17 cellular contexts compared by ENCODE assay signal in the genomic region with DNA sequence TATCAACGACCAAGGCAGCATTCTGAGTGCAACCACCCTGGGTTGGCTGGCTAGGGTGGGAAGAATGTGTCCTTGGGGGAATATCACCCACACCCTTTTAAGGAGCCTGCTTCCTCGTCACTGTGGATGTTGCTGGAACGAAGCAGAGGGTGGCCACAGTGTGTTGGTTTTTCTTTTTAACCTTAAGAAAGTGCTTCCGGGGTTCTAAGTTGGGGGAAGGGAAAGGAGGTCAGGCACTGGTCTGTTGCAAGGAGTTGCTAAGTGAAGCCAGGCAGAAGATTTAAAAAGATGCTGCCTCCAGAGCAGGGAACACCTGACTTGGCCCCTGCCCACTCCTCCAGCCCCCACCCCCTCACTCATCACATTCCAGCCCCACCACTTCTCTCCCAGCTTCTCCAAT.
A peak's percentile ranks its signal among the peaks of the same experiment; 100 is the strongest.
DNase-seq lines count a peak whose midpoint lies in the region; ATAC-seq, FAIRE-seq and TF ChIP-seq lines count a peak whose summit lies in the region.
"Had no signal": no experiment of that assay in that cellular context is flagged by ENCODE, and none has a peak within 500 bp of the region (broad histone marks: within the 10 kb centered on the region; RNA-seq: fewer than 3 reads in every experiment).

No MANE protein-coding gene starts in this region.

- no peak overlapping the region for H2AFZ ChIP-seq in GM23338

- H3K27me3 ChIP-seq in GM23338 (ENCODE audit: insufficient read depth) (no peaks in the 10 kb centered on the region), endodermal cell (ENCODE audit: control insufficient read depth, insufficient read depth, low read length, poor library complexity, severe bottlenecking) (peaks cover 9% of the 10 kb centered on the region)

- no peaks in the 10 kb centered on the region for H3K9me3 ChIP-seq in endodermal cell (ENCODE audit: control insufficient read depth, low read length)

- no peaks in the 10 kb centered on the region for H4K20me1 ChIP-seq in GM23338 (replicated peaks; ENCODE audit: insufficient read depth)

- no peak for TF ChIP-seq POLR2A in GM12891 (IDR thresholded peaks at IDR 0.05; ENCODE audit: low read depth, low read length)

- H3K4me3 Mint-ChIP-seq in GM23338, result no peak overlapping the region
- H3K4me3 Mint-ChIP-seq in endodermal cell, result no peak overlapping the region
- H3K4me3 Mint-ChIP-seq in osteocyte (ENCODE audit: unreplicated experiment), result no peak overlapping the region
- H3K4me3 Mint-ChIP-seq: B cell; CD4-positive, alpha-beta T cell had no signal

- no peaks in the 10 kb centered on the region for H3K9me3 Mint-ChIP-seq in GM23338
- H3K9me3 Mint-ChIP-seq in endodermal cell, result no peaks in the 10 kb centered on the region
- no peaks in the 10 kb centered on the region for H3K9me3 Mint-ChIP-seq in osteocyte (ENCODE audit: unreplicated experiment)
- H3K9me3 Mint-ChIP-seq: CD4-positive, alpha-beta T cell had no signal

- H3K4me2 ChIP-seq in GM23338, result no peak overlapping the region

- no peak overlapping the region for H3K9ac ChIP-seq in endodermal cell (ENCODE audit: extremely low read depth, low read length, poor library complexity, severe bottlenecking)

- H3K4me1 Mint-ChIP-seq in GM23338, result peaks cover 5% of the 10 kb centered on the region
- H3K4me1 Mint-ChIP-seq in endodermal cell, result no peaks in the 10 kb centered on the region
- H3K4me1 Mint-ChIP-seq in osteocyte (ENCODE audit: unreplicated experiment), result peaks cover 3% of the 10 kb centered on the region
- H3K4me1 Mint-ChIP-seq: B cell had no signal

- no peak overlapping the region for H3K4me3 ChIP-seq in GM23338
- no peak overlapping the region for H3K4me3 ChIP-seq in endodermal cell (ENCODE audit: low read length)
- H3K4me3 ChIP-seq: GM12878 had no signal

- WGBS in endodermal cell (ENCODE audit: insufficient coverage in 1 of 2, insufficient read length in 1 of 2), 2 experiments, result 69% methylated on average over 4 of the region's 4 CpGs; no CpG with 5 or more reads in 1 of the 2 experiments

- H3K4me1 ChIP-seq in GM23338 (ENCODE audit: insufficient read depth) (no peaks in the 10 kb centered on the region), endodermal cell (ENCODE audit: control insufficient read depth, insufficient read depth, low read length) (no peaks in the 10 kb centered on the region)

- TF ChIP-seq CTCF in GM23338 (conservative IDR thresholded peaks at IDR 0.05; ENCODE audit: low read depth in 2 of 2), result no peak
- TF ChIP-seq CTCF in endodermal cell (conservative IDR thresholded peaks at IDR 0.05), result no peak
- TF ChIP-seq CTCF in osteocyte (IDR thresholded peaks at IDR 0.05), result no peak

- H3K27ac Mint-ChIP-seq in GM23338 (no peak overlapping the region), endodermal cell (no peak overlapping the region), osteocyte (ENCODE audit: unreplicated experiment) (no peak overlapping the region)
- H3K27ac Mint-ChIP-seq: B cell; CD4-positive, alpha-beta T cell had no signal

- H3K27ac ChIP-seq in GM23338 (ENCODE audit: low read depth), result no peak overlapping the region
- H3K27ac ChIP-seq in endodermal cell (ENCODE audit: low read depth, low read length), result no peak overlapping the region

- no peaks in the 10 kb centered on the region for H3F3A ChIP-seq in GM23338 (replicated peaks; ENCODE audit: low read depth)

- H3K27me3 Mint-ChIP-seq in GM23338 (ENCODE audit: insufficient read depth, low read depth, poor library complexity) (peaks cover 2% of the 10 kb centered on the region), endodermal cell (ENCODE audit: insufficient read depth) (peaks cover 29% of the 10 kb centered on the region), osteocyte (ENCODE audit: unreplicated experiment) (peaks cover 10% of the 10 kb centered on the region)

- H3K9me2 ChIP-seq in GM23338 (ENCODE audit: insufficient read depth), result no peaks in the 10 kb centered on the region

- no peaks in the 10 kb centered on the region for H3K79me2 ChIP-seq in GM23338 (replicated peaks; ENCODE audit: insufficient read depth)

- no peaks in the 10 kb centered on the region for H3K36me3 ChIP-seq in GM23338 (ENCODE audit: insufficient read depth)
- no peaks in the 10 kb centered on the region for H3K36me3 ChIP-seq in endodermal cell (ENCODE audit: control insufficient read depth, insufficient read depth, low read length)

- FAIRE-seq in GM12891 (lab: Jason Lieb, UNC), result no peak
- FAIRE-seq: A204.1, GM12878, H54 had no signal

- H3K36me3 Mint-ChIP-seq in GM23338 (ENCODE audit: low read depth) (no peaks in the 10 kb centered on the region), endodermal cell (ENCODE audit: low read depth) (no peaks in the 10 kb centered on the region), osteocyte (ENCODE audit: unreplicated experiment) (no peaks in the 10 kb centered on the region)

- DNase-seq in GM23338 (ENCODE audit: low spot score), result peak; percentile 14
- peak; percentile 35 for DNase-seq in NCI-H69 (lab: John Stamatoyannopoulos, UW)
- peak; percentile 35 for DNase-seq in endodermal cell
- DNase-seq in osteocyte (ENCODE audit: extremely low spot score, unreplicated experiment), result peak; percentile 36
- no peak for DNase-seq in GM12891 (ENCODE audit: insufficient read length, low spot score)
- no peak for DNase-seq in epidermal melanocyte (ENCODE audit: insufficient read length, low spot score)
- DNase-seq: C1 segment of cervical spinal cord; Calu3; CD4-positive, alpha-beta T cell; DMS79; IMR-90 had no signal

- peak; percentile 45 for ATAC-seq in GM23338
- ATAC-seq in GM21390 (IDR thresholded peaks at IDR 0.05; ENCODE audit: unreplicated experiment), result no peak
- ATAC-seq: GM12878, HCT116 had no signal

TF ChIP-seq in GM23338, 12 proteins besides CTCF, POLR2A, EP300 and RAD21 (continues in another document):
- TF ChIP-seq, protein P1, sequence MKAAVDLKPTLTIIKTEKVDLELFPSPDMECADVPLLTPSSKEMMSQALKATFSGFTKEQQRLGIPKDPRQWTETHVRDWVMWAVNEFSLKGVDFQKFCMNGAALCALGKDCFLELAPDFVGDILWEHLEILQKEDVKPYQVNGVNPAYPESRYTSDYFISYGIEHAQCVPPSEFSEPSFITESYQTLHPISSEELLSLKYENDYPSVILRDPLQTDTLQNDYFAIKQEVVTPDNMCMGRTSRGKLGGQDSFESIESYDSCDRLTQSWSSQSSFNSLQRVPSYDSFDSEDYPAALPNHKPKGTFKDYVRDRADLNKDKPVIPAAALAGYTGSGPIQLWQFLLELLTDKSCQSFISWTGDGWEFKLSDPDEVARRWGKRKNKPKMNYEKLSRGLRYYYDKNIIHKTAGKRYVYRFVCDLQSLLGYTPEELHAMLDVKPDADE (IDR thresholded peaks at IDR 0.05), result no peak
- TF ChIP-seq CREB1 (CRISPR knock-in tag; IDR thresholded peaks at IDR 0.05; ENCODE audit: low read depth), result no peak
- TF ChIP-seq POLR2AphosphoS5 (IDR thresholded peaks at IDR 0.05; ENCODE audit: low read depth), result no peak

TF ChIP-seq in GM12891, 5 proteins besides CTCF, POLR2A, EP300 and RAD21:
- TF ChIP-seq PAX5 (IDR thresholded peaks at IDR 0.05; ENCODE audit: insufficient read depth, low read length, severe bottlenecking) (no peak), TAF1 (IDR thresholded peaks at IDR 0.05; ENCODE audit: low read depth, low read length) (no peak), POLR2AphosphoS5 (IDR thresholded peaks at IDR 0.05; ENCODE audit: low read depth, low read length) (no peak), SPI1 (IDR thresholded peaks at IDR 0.05; ENCODE audit: low read depth, low read length) (no peak), POU2F2 (IDR thresholded peaks at IDR 0.05; ENCODE audit: low read depth, low read length) (no peak)

Comparison
In these comparisons a context has a peak if more than half of its experiments do, and no peak if none do; other contexts are left out.
1. DNase-seq: peak in GM23338 (single experiment), NCI-H69 (single experiment), endodermal cell (single experiment) and osteocyte (single experiment); none in GM12891 (single experiment) and epidermal melanocyte (single experiment).